In genomic region chr21:43812957-43813730, GRCh38 we compare ENCODE assay signal across 21 cellular contexts. TPM values are rescaled to one million over a fixed set of nuclear protein-coding genes. Genes with fewer than 3 reads are reported as not detected.
DNase-seq lines count a peak whose midpoint lies in the region; ATAC-seq and TF ChIP-seq lines count a peak whose summit lies in the region.
"Had no signal": no experiment of that assay in that cellular context is flagged by ENCODE, and none has a peak within 500 bp of the region (broad histone marks: within the 10 kb centered on the region; RNA-seq: fewer than 3 reads in every experiment).

No MANE protein-coding gene starts in this region.

- no peaks in the 10 kb centered on the region for H3K36me3 Mint-ChIP-seq in natural killer cell treated with Interleukin-12 subunit alpha and Interleukin-12 subunit beta and Interleukin-15 and Interleukin-18, amount 100 ng/mL, for 72 hours
- H3K36me3 Mint-ChIP-seq: activated naive CD4-positive, alpha-beta T cell treated with anti-CD3 and anti-CD28 coated beads, Interleukin-2, amount 50 U/mL, for 72 hours had no signal

- intact Hi-C loops in IMR-90 (cut with micrococcal nuclease) (no loop called here), esophagus squamous epithelium (cut with DNase I) (no loop called here)

- CTCF ChIA-PET in IMR-90 (lab: Yijun Ruan, JAX), result no interaction called here

- TF ChIP-seq POLR2A in IMR-90 (IDR thresholded peaks at IDR 0.05; ENCODE audit: low read depth, low read length) (no peak), esophagus squamous epithelium (IDR thresholded peaks at IDR 0.05) (no peak), suprapubic skin (IDR thresholded peaks at IDR 0.05) (no peak)

- no peaks in the 10 kb centered on the region for H3K9me1 ChIP-seq in IMR-90 (ENCODE audit: insufficient read depth, low read length)

- no peak for TF ChIP-seq CTCF in IMR-90 (conservative IDR thresholded peaks at IDR 0.05; ENCODE audit: low read depth, low read length)
- TF ChIP-seq CTCF in VCaP (conservative IDR thresholded peaks at IDR 0.05), result no peak
- no peak for TF ChIP-seq CTCF in esophagus squamous epithelium (IDR thresholded peaks at IDR 0.05)
- TF ChIP-seq CTCF in suprapubic skin (IDR thresholded peaks at IDR 0.05), result no peak

- no peak overlapping the region for H3K4ac ChIP-seq in IMR-90 (ENCODE audit: low read depth, low read length)

- no peak overlapping the region for H3K4me2 ChIP-seq in IMR-90 (ENCODE audit: low read depth, low read length)
- H3K4me2 ChIP-seq: GM23338 had no signal

- H3K9me3 Mint-ChIP-seq in natural killer cell treated with Interleukin-12 subunit alpha and Interleukin-12 subunit beta and Interleukin-15 and Interleukin-18, amount 100 ng/mL, for 72 hours, result no peaks in the 10 kb centered on the region
- H3K9me3 Mint-ChIP-seq: activated naive CD4-positive, alpha-beta T cell treated with anti-CD3 and anti-CD28 coated beads, Interleukin-2, amount 50 U/mL, for 72 hours; GM23338; memory B cell; nephron progenitor cell; stimulated activated naive CD8-positive, alpha-beta T cell treated with anti-CD3 and anti-CD28 coated beads, Interleukin-15, amount 100 ng/mL, for 72 hours had no signal

- no peak overlapping the region for H2BK5ac ChIP-seq in IMR-90 (ENCODE audit: low read depth, low read length, poor library complexity, severe bottlenecking)

- H3K14ac ChIP-seq in IMR-90 (replicated peaks; ENCODE audit: low read depth, low read length), result no peak overlapping the region

- 96% methylated on average over 5 of the region's 20 CpGs; no CpG with 5 or more reads in 1 of the 2 experiments for WGBS in IMR-90 (ENCODE audit: extremely low coverage in 2 of 2, insufficient read length in 1 of 2), 2 experiments
- 60 to 89% methylated on average over 3 to 14 of the region's 20 CpGs for WGBS in esophagus squamous epithelium, 2 donors
- WGBS in suprapubic skin, result 50% methylated on average over 13 of the region's 20 CpGs

- H4K5ac ChIP-seq in IMR-90 (ENCODE audit: low read depth, low read length), result no peak overlapping the region

- no TSS peak for BruUV-seq in IMR-90 (replicated peaks; lab: Mats Ljungman, UMichigan)

- no peaks in the 10 kb centered on the region for H3K79me1 ChIP-seq in IMR-90 (ENCODE audit: low read depth in 1 of 2, low read length in 2 of 2)

- no peak overlapping the region for H3K18ac ChIP-seq in IMR-90 (ENCODE audit: low read depth, low read length)

- no peak for TF ChIP-seq EP300 in suprapubic skin (IDR thresholded peaks at IDR 0.05)

- H3K9me3 ChIP-seq in IMR-90 (ENCODE audit: control insufficient read depth, insufficient read depth, low read length) (no peaks in the 10 kb centered on the region), esophagus squamous epithelium (no peaks in the 10 kb centered on the region), suprapubic skin (no peaks in the 10 kb centered on the region)
- H3K9me3 ChIP-seq: ovary, right atrium auricular region had no signal

- H3K4me1 ChIP-seq in IMR-90 (ENCODE audit: control insufficient read depth, insufficient read depth, low read length), result peaks cover 2% of the 10 kb centered on the region; the same call in 1 of the 2 replicates
- H3K4me1 ChIP-seq in esophagus squamous epithelium, result peaks cover 46 to 86% (median 54%) of the 10 kb centered on the region in 3 donors
- peaks cover 58% of the 10 kb centered on the region for H3K4me1 ChIP-seq in suprapubic skin

- no peak for DNase-seq in IMR-90
- no peak for DNase-seq in esophagus squamous epithelium (lab: John Stamatoyannopoulos, UW)
- DNase-seq in suprapubic skin (ENCODE audit: low spot score in 2 of 2), result no peak
- DNase-seq in natural killer cell treated with Interleukin-12 subunit alpha and Interleukin-12 subunit beta and Interleukin-15 and Interleukin-18, amount 100 ng/mL, for 72 hours (ENCODE audit: low spot score), result no peak
- DNase-seq in NCI-H748 (lab: John Stamatoyannopoulos, UW; ENCODE audit: unreplicated experiment), result no peak
- DNase-seq: activated CD4-positive, alpha-beta T cell treated with anti-CD3 and anti-CD28 coated beads for 48 hours; KG1; MM.1S; NCI-H1930; nephron progenitor cell; ovary; stimulated activated CD4-positive, alpha-beta T cell treated with anti-CD3 and anti-CD28 coated beads, Interleukin-2, amount 100 ng/mL, for 24 hours; stimulated activated naive CD8-positive, alpha-beta T cell treated with anti-CD3 and anti-CD28 coated beads, Interleukin-15, amount 100 ng/mL, for 72 hours; SW 1271; T-helper 9 cell had no signal

- no peak overlapping the region for H3K4me3 Mint-ChIP-seq in natural killer cell treated with Interleukin-12 subunit alpha and Interleukin-12 subunit beta and Interleukin-15 and Interleukin-18, amount 100 ng/mL, for 72 hours
- H3K4me3 Mint-ChIP-seq: GM23338; memory B cell; nephron progenitor cell; stimulated activated naive CD8-positive, alpha-beta T cell treated with anti-CD3 and anti-CD28 coated beads, Interleukin-15, amount 100 ng/mL, for 72 hours had no signal

- H2AK5ac ChIP-seq in IMR-90 (ENCODE audit: low read depth, low read length), result no peak overlapping the region

- H2AFZ ChIP-seq in IMR-90 (replicated peaks; ENCODE audit: low read length, poor library complexity), result peak overlapping the region; percentile 11
- H2AFZ ChIP-seq: GM23338 had no signal

- POLR2A ChIA-PET in IMR-90 (lab: Charles Lee; ENCODE audit: unreplicated experiment), result no interaction called here

- H3K23ac ChIP-seq in IMR-90 (ENCODE audit: low read depth, low read length), result no peak overlapping the region

- no peak overlapping the region for H3K27ac Mint-ChIP-seq in natural killer cell treated with Interleukin-12 subunit alpha and Interleukin-12 subunit beta and Interleukin-15 and Interleukin-18, amount 100 ng/mL, for 72 hours
- H3K27ac Mint-ChIP-seq: GM23338, memory B cell, nephron progenitor cell had no signal

- no peak overlapping the region for H2BK20ac ChIP-seq in IMR-90 (ENCODE audit: low read depth, low read length)

- no peak overlapping the region for H3K4me3 ChIP-seq in IMR-90 (ENCODE audit: insufficient read depth, low read depth, low read length)
- H3K4me3 ChIP-seq in esophagus squamous epithelium, result peak overlapping the region in 1 of 4 donors; percentile 28
- peak overlapping the region; percentile 48 for H3K4me3 ChIP-seq in suprapubic skin
- H3K4me3 ChIP-seq: GM23338, ovary had no signal

- H4K20me1 ChIP-seq in IMR-90 (ENCODE audit: insufficient read depth, low read length), result peaks cover 7% of the 10 kb centered on the region

- peaks cover 0 to 13% of the 10 kb centered on the region in 2 donors for H3K4me1 Mint-ChIP-seq in natural killer cell treated with Interleukin-12 subunit alpha and Interleukin-12 subunit beta and Interleukin-15 and Interleukin-18, amount 100 ng/mL, for 72 hours (ENCODE audit: low read depth in 2 of 2)

- H3K9ac ChIP-seq in IMR-90 (ENCODE audit: low read depth, low read length), result no peak overlapping the region

- H3K36me3 ChIP-seq in IMR-90 (ENCODE audit: control insufficient read depth, insufficient read depth, low read length) (no peaks in the 10 kb centered on the region), esophagus squamous epithelium (no peaks in the 10 kb centered on the region), suprapubic skin (no peaks in the 10 kb centered on the region)
- H3K36me3 ChIP-seq: ovary, right atrium auricular region had no signal

- H3K27me3 Mint-ChIP-seq in natural killer cell treated with Interleukin-12 subunit alpha and Interleukin-12 subunit beta and Interleukin-15 and Interleukin-18, amount 100 ng/mL, for 72 hours, result peaks cover 0 to 2% of the 10 kb centered on the region in 2 donors
- H3K27me3 Mint-ChIP-seq: stimulated activated naive CD8-positive, alpha-beta T cell treated with anti-CD3 and anti-CD28 coated beads, Interleukin-15, amount 100 ng/mL, for 72 hours had no signal

- H3K27ac ChIP-seq in IMR-90 (ENCODE audit: insufficient read depth, low read length) (no peak overlapping the region), VCaP (peak overlapping the region; percentile 76), esophagus squamous epithelium (peak overlapping the region; percentile 77 to 85 (median 80)), suprapubic skin (peak overlapping the region; percentile 59)
- H3K27ac ChIP-seq: right atrium auricular region had no signal

- no peaks in the 10 kb centered on the region; the same call in 1 of the 2 replicates for H3K27me3 ChIP-seq in IMR-90 (ENCODE audit: control insufficient read depth, insufficient read depth, low read length)
- H3K27me3 ChIP-seq in esophagus squamous epithelium, result no peaks in the 10 kb centered on the region
- H3K27me3 ChIP-seq in suprapubic skin, result no peaks in the 10 kb centered on the region
- H3K27me3 ChIP-seq: ovary, right atrium auricular region had no signal

- H3K56ac ChIP-seq in IMR-90 (ENCODE audit: extremely low read depth, insufficient read depth, low read length), result no peak overlapping the region

- no peak overlapping the region; the same call in 2 of the 3 replicates for H2BK15ac ChIP-seq in IMR-90 (ENCODE audit: low read depth, low read length)

- no peak for TF ChIP-seq RAD21 in IMR-90 (IDR thresholded peaks at IDR 0.05; ENCODE audit: low read length)

- in situ Hi-C loops in IMR-90 (cut with MboI; ENCODE audit: low sequenced_read_pairs), result no loop called here

- no peak overlapping the region for H2BK120ac ChIP-seq in IMR-90 (ENCODE audit: low read depth, low read length)

- no peak overlapping the region for H4K8ac ChIP-seq in IMR-90 (ENCODE audit: low read depth in 2 of 2, low read length in 2 of 2)

- H4K91ac ChIP-seq in IMR-90 (ENCODE audit: insufficient read depth, low read depth, low read length), result no peak overlapping the region

- H2AK9ac ChIP-seq in IMR-90 (replicated peaks; ENCODE audit: low read depth, low read length, poor library complexity), result no peak overlapping the region

- ATAC-seq in IMR-90 (ENCODE audit: low read depth) (no peak), HG02840 (IDR thresholded peaks at IDR 0.05; ENCODE audit: low FRiP score, unreplicated experiment) (no peak)
- ATAC-seq in natural killer cell treated with Interleukin-12 subunit alpha and Interleukin-12 subunit beta and Interleukin-15 and Interleukin-18, amount 100 ng/mL, for 72 hours, result no peak
- ATAC-seq: activated naive CD4-positive, alpha-beta T cell treated with anti-CD3 and anti-CD28 coated beads, Interleukin-2, amount 50 U/mL, for 72 hours; GM23338; stimulated activated naive CD8-positive, alpha-beta T cell treated with anti-CD3 and anti-CD28 coated beads, Interleukin-15, amount 100 ng/mL, for 72 hours had no signal

- dilution Hi-C loops in IMR-90 (cut with HindIII; ENCODE audit: low sequenced_read_pairs, unreplicated experiment), result no loop called here

RNA-seq across cellular contexts. Expression of gene RRP1, which starts 23.8 kb away (rescaled TPM):
- total RNA-seq in IMR-90 (2012; rRNA removed), result 18.3 and 23.3 TPM in 2 replicates
- polyA plus RNA-seq in IMR-90 (2012; rRNA removed), result 18.1 and 20.2 TPM in 2 replicates
- 12.4 and 18.5 TPM in 2 replicates for polyA plus RNA-seq in IMR-90 (2012; cell fraction: cytosol; rRNA removed)
- 28.8 and 33.8 TPM in 2 replicates for polyA plus RNA-seq in IMR-90 (2012; cell fraction: nucleus; rRNA removed; ENCODE audit: low replicate concordance)
- total RNA-seq in esophagus squamous epithelium, result 10 to 100 TPM; 22.5 to 37.2 (median 30.4) TPM
- total RNA-seq in suprapubic skin, result 10 to 100 TPM; 22.5 to 34.6 (median 28.4) TPM
- total RNA-seq in natural killer cell treated with Interleukin-12 subunit alpha and Interleukin-12 subunit beta and Interleukin-15 and Interleukin-18, amount 100 ng/mL, for 72 hours, result 10 to 100 TPM; 35.5 to 89.9 TPM

RNA-seq across cellular contexts. Expression of gene CSTB, which starts 37.0 kb away (rescaled TPM):
- total RNA-seq in IMR-90 (2012; rRNA removed) (6.1 and 6.9 TPM in 2 replicates), esophagus squamous epithelium (100 to 1,000 TPM; 375 to 700 (median 481) TPM), suprapubic skin (10 to 100 TPM; 17.5 to 39.9 (median 27.9) TPM)
- 71.7 and 87.4 TPM in 2 replicates for polyA plus RNA-seq in IMR-90 (2012; rRNA removed)
- polyA plus RNA-seq in IMR-90 (2012; cell fraction: cytosol; rRNA removed), result 31.9 and 61.6 TPM in 2 replicates
- 16.5 and 24.5 TPM in 2 replicates for polyA plus RNA-seq in IMR-90 (2012; cell fraction: nucleus; rRNA removed; ENCODE audit: low replicate concordance)
- 10 to 100 TPM; 15.3 to 15.4 TPM for total RNA-seq in natural killer cell treated with Interleukin-12 subunit alpha and Interleukin-12 subunit beta and Interleukin-15 and Interleukin-18, amount 100 ng/mL, for 72 hours

RNA-seq across cellular contexts. Expression of gene AGPAT3, which starts 51.9 kb away (rescaled TPM):
- total RNA-seq in IMR-90 (2012; rRNA removed), result 24.2 and 27.1 TPM in 2 replicates
- polyA plus RNA-seq in IMR-90 (2012; rRNA removed), result 36.2 and 38.7 TPM in 2 replicates
- 32.1 and 32.6 TPM in 2 replicates for polyA plus RNA-seq in IMR-90 (2012; cell fraction: cytosol; rRNA removed)
- 48.7 and 55.4 TPM in 2 replicates for polyA plus RNA-seq in IMR-90 (2012; cell fraction: nucleus; rRNA removed; ENCODE audit: low replicate concordance)
- total RNA-seq in esophagus squamous epithelium, result 10 to 100 TPM; 31.7 to 35.7 (median 33.0) TPM
- 10 to 100 TPM; 61.0 to 77.9 (median 69.4) TPM for total RNA-seq in suprapubic skin
- 100 to 1,000 TPM in 1 of 2 donors, 10 to 100 TPM in 1; 66.8 to 115 TPM for total RNA-seq in natural killer cell treated with Interleukin-12 subunit alpha and Interleukin-12 subunit beta and Interleukin-15 and Interleukin-18, amount 100 ng/mL, for 72 hours

Comparison
In these comparisons a context has a peak if more than half of its experiments do, and no peak if none do; other contexts are left out.
1. RNA of gene CSTB, which starts 37.0 kb away (total RNA-seq): 375 to 700 TPM in esophagus squamous epithelium; 17.5 to 39.9 TPM in suprapubic skin, 15.3 to 15.4 TPM in natural killer cell treated with Interleukin-12 subunit alpha and Interleukin-12 subunit beta and Interleukin-15 and Interleukin-18, amount 100 ng/mL, for 72 hours and 6.1 to 6.9 TPM in IMR-90; every median in the first group is over 4 times any median in the second.